1 cellular context compared by ENCODE assay signal in genomic region chr11:27673979-27674663, GRCh38.
TF ChIP-seq lines count a peak whose summit lies in the region.

No MANE protein-coding gene starts in this region.

TF ChIP-seq in H1, 55 proteins besides CTCF, POLR2A, EP300 and RAD21 (continued from another document):
- TF ChIP-seq KDM1A (IDR thresholded peaks at IDR 0.05; ENCODE audit: borderline replicate concordance, low read length) (no peak), E2F6 (IDR thresholded peaks at IDR 0.05) (no peak), SP4 (IDR thresholded peaks at IDR 0.05; ENCODE audit: low read length) (no peak), TBP (IDR thresholded peaks at IDR 0.05; ENCODE audit: low read depth, low read length) (no peak), HDAC6 (IDR thresholded peaks at IDR 0.05; ENCODE audit: low read depth, low read length) (no peak), SP1 (IDR thresholded peaks at IDR 0.05; ENCODE audit: low read depth, low read length) (no peak), BCL11A (IDR thresholded peaks at IDR 0.05; ENCODE audit: low read depth in 2 of 2, low read length in 2 of 2) (no peak), RNF2 (IDR thresholded peaks at IDR 0.05; ENCODE audit: borderline replicate concordance, low read depth, low read length, missing control alignments, poor library complexity, severe bottlenecking) (no peak), GABPA (IDR thresholded peaks at IDR 0.05; ENCODE audit: borderline replicate concordance, insufficient read depth, low read length) (no peak), CHD2 (IDR thresholded peaks at IDR 0.05; ENCODE audit: low read length) (no peak), CBX5 (IDR thresholded peaks at IDR 0.05; ENCODE audit: low read depth, low read length) (no peak), CREB1 (IDR thresholded peaks at IDR 0.05) (no peak), SUZ12 (IDR thresholded peaks at IDR 0.05; ENCODE audit: low read length) (no peak), CHD1 (IDR thresholded peaks at IDR 0.05; ENCODE audit: low read depth, low read length) (no peak), MAFK (IDR thresholded peaks at IDR 0.05; ENCODE audit: low read depth, low read length) (no peak)
- TF ChIP-seq, protein P1, sequence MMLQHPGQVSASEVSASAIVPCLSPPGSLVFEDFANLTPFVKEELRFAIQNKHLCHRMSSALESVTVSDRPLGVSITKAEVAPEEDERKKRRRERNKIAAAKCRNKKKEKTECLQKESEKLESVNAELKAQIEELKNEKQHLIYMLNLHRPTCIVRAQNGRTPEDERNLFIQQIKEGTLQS (IDR thresholded peaks at IDR 0.05; ENCODE audit: insufficient read depth, low read depth, low read length), result no peak
- TF ChIP-seq, protein P2, sequence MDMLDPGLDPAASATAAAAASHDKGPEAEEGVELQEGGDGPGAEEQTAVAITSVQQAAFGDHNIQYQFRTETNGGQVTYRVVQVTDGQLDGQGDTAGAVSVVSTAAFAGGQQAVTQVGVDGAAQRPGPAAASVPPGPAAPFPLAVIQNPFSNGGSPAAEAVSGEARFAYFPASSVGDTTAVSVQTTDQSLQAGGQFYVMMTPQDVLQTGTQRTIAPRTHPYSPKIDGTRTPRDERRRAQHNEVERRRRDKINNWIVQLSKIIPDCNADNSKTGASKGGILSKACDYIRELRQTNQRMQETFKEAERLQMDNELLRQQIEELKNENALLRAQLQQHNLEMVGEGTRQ (IDR thresholded peaks at IDR 0.05; ENCODE audit: low read length), result no peak
